ENCODE assay signal across 1 cellular context in genomic region chr13:50074843-50075242, GRCh38.
A peak's percentile ranks its signal among the peaks of the same experiment; 100 is the strongest.
TF ChIP-seq lines count a peak whose summit lies in the region.

No MANE protein-coding gene starts in this region.

TF ChIP-seq in GM12878, 131 proteins besides CTCF, POLR2A, EP300 and RAD21 (continued from another document):
- TF ChIP-seq SKIL (IDR thresholded peaks at IDR 0.05; ENCODE audit: low read depth, poor library complexity, severe bottlenecking) (peak; percentile 43), RUNX3 (IDR thresholded peaks at IDR 0.05; ENCODE audit: low read length) (peak; percentile 98), MEF2A (IDR thresholded peaks at IDR 0.05; ENCODE audit: insufficient read depth, low read depth, low read length) (peak; percentile 97), ZBED1 (IDR thresholded peaks at IDR 0.05; ENCODE audit: borderline replicate concordance) (0 out of 2 replicates have a peak, but pooled peaks have one; percentile 34), PRDM15 (CRISPR knock-in tag; IDR thresholded peaks at IDR 0.05) (no peak), MTA2 (IDR thresholded peaks at IDR 0.05; ENCODE audit: low read depth) (peak; percentile 40; the same call in 1 of the 2 replicates), CBFB (IDR thresholded peaks at IDR 0.05; ENCODE audit: low read depth) (peak; percentile 71; the same call in 1 of the 2 replicates), GABPA (IDR thresholded peaks at IDR 0.05; ENCODE audit: low read depth) (0 out of 2 replicates have a peak, but pooled peaks have one; percentile 52), TBL1XR1 (IDR thresholded peaks at IDR 0.05; ENCODE audit: low read depth, low read length) (peak; percentile 86), CUX1 (IDR thresholded peaks at IDR 0.05; ENCODE audit: insufficient replicate concordance, low read depth, low read length) (peak; percentile 36), ASH2L (IDR thresholded peaks at IDR 0.05; ENCODE audit: borderline replicate concordance, low read depth) (no peak), ZNF217 (IDR thresholded peaks at IDR 0.05) (peak; percentile 68; the same call in 1 of the 2 replicates), MEF2B (IDR thresholded peaks at IDR 0.05; ENCODE audit: partially characterized antibody, poor library complexity, severe bottlenecking) (peak; percentile 70), HDAC2 (IDR thresholded peaks at IDR 0.05) (no peak), CREM (IDR thresholded peaks at IDR 0.05; ENCODE audit: low read depth) (peak; percentile 68; the same call in 1 of the 2 replicates), YY1 (IDR thresholded peaks at IDR 0.05; ENCODE audit: low read depth, low read length) (no peak), JUNB (IDR thresholded peaks at IDR 0.05) (peak; percentile 93), CREB1 (IDR thresholded peaks at IDR 0.05; ENCODE audit: low read depth) (0 out of 2 replicates have a peak, but pooled peaks have one; percentile 23), DPF2 (IDR thresholded peaks at IDR 0.05) (no peak), SRF (IDR thresholded peaks at IDR 0.05; ENCODE audit: low read depth in 2 of 2, low read length in 2 of 2) (no peak), ATF2 (IDR thresholded peaks at IDR 0.05; ENCODE audit: low read length) (peak; percentile 85), IKZF2 (IDR thresholded peaks at IDR 0.05) (peak; percentile 34 to 65; a peak in 3 of 4 replicates)
